In the genomic region with DNA sequence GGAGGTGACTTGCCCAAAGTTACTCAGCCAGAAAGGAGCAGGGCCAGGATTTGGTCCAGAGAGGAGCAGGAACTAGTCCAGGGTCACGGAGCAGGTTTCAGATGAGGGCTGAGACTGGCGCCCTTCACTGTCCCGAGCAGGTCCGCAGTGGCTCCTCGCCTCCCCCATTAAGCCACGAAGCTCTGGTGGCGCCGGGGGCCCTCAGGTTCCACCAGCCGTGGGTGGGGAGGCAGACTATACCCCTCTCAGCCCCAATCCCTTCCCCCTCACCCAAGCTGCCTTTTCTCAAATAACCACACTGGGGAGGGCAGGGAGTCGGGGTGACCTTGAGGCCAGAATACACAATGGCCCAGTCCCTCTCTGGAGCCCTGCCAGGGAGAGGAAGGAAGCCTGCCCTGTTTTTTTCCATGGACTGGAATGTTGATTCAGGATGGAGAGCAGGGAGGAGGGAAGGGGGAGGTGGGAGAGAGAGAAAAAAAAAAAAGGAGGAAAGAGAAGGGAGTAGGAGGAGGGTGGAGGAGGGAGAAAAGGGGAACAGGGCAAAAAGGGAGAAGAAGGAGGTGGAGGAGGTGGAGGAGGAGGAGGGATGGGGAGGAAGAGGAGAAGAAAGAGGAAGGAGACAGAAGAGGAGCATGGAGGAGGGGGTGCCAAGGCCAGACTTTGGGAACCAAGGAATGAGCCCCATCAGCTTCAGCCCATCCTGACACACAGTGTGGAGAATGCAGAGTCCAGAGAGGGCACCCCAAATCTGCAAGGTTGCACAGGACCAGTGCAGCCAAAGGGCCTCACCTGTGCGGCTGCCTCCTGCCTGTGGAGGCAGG, we compare ENCODE assay signal across 1 cellular context.
TF ChIP-seq lines count a peak whose summit lies in the region.

No MANE protein-coding gene starts in this region.

TF ChIP-seq in HepG2, 621 proteins besides CTCF, POLR2A, EP300 and RAD21 (continued from another document and continues in another):
- TF ChIP-seq, protein P1, sequence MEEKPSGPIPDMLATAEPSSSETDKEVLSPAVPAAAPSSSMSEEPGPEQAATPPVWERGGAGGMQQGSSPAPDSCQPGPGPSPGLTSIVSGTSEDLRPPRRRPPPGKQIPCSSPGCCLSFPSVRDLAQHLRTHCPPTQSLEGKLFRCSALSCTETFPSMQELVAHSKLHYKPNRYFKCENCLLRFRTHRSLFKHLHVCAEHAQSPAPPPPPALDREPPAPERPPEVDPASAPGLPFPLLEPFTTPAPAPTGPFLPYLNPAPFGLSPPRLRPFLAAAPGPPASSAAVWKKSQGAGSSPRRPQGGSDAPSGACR (CRISPR knock-in tag; IDR thresholded peaks at IDR 0.05) = no peak
- TF ChIP-seq ZC3H4 (CRISPR knock-in tag; IDR thresholded peaks at IDR 0.05; ENCODE audit: borderline replicate concordance) (no peak), ZNF629 (CRISPR knock-in tag; conservative IDR thresholded peaks at IDR 0.05) (peak; percentile 29; the same call in 1 of the 2 replicates), FOXP4 (CRISPR knock-in tag; IDR thresholded peaks at IDR 0.05) (peak; percentile 84), ZNF292 (CRISPR knock-in tag; IDR thresholded peaks at IDR 0.05; ENCODE audit: borderline replicate concordance, low read depth) (peak; percentile 76; the same call in 1 of the 2 replicates), ZFP90 (CRISPR knock-in tag; IDR thresholded peaks at IDR 0.05; ENCODE audit: borderline replicate concordance) (peak; percentile 59; the same call in 1 of the 2 replicates), YY1 (IDR thresholded peaks at IDR 0.05; ENCODE audit: insufficient read depth, insufficient replicate concordance, low read depth, low read length) (peak; percentile 52), TRIM24 (CRISPR knock-in tag; IDR thresholded peaks at IDR 0.05) (no peak), HIVEP1 (CRISPR knock-in tag; IDR thresholded peaks at IDR 0.05) (0 out of 2 replicates have a peak, but pooled peaks have one; percentile 32), RXRA (CRISPR knock-in tag; IDR thresholded peaks at IDR 0.05) (peak; percentile 47; the same call in 1 of the 2 replicates), FOXO1 (CRISPR knock-in tag; IDR thresholded peaks at IDR 0.05) (peak; percentile 65; the same call in 1 of the 2 replicates), ARID3A (IDR thresholded peaks at IDR 0.05; ENCODE audit: low read depth, low read length) (0 out of 2 replicates have a peak, but pooled peaks have one; percentile 26), KAT7 (CRISPR knock-in tag; IDR thresholded peaks at IDR 0.05; ENCODE audit: borderline replicate concordance) (peak; percentile 41; the same call in 1 of the 2 replicates), ZBTB4 (CRISPR knock-in tag; IDR thresholded peaks at IDR 0.05; ENCODE audit: borderline replicate concordance) (0 out of 2 replicates have a peak, but pooled peaks have one; percentile 20), ZSCAN25 (CRISPR knock-in tag; IDR thresholded peaks at IDR 0.05) (peak; percentile 96), NFE2L2 (IDR thresholded peaks at IDR 0.05; ENCODE audit: low read length) (0 out of 2 replicates have a peak, but pooled peaks have one; percentile 4), JUN (CRISPR knock-in tag; IDR thresholded peaks at IDR 0.05) (peak; percentile 76), RARA (CRISPR knock-in tag; IDR thresholded peaks at IDR 0.05) (peak; percentile 83), HHEX (CRISPR knock-in tag; IDR thresholded peaks at IDR 0.05) (0 out of 2 replicates have a peak, but pooled peaks have one; percentile 33), ZNF772 (CRISPR knock-in tag; IDR thresholded peaks at IDR 0.05) (peak; percentile 71; the same call in 1 of the 2 replicates), ZBTB20 (CRISPR knock-in tag; IDR thresholded peaks at IDR 0.05; ENCODE audit: borderline replicate concordance, low read depth) (peak; percentile 63; the same call in 1 of the 2 replicates), ZNF280D (CRISPR knock-in tag; IDR thresholded peaks at IDR 0.05) (peak; percentile 48; the same call in 1 of the 2 replicates), ASH2L (IDR thresholded peaks at IDR 0.05; ENCODE audit: insufficient read length, low read depth, low read length) (peak; percentile 24), ZNF337 (CRISPR knock-in tag; IDR thresholded peaks at IDR 0.05; ENCODE audit: borderline replicate concordance, low read depth) (peak; percentile 63; the same call in 1 of the 2 replicates), ZNF746 (CRISPR knock-in tag; IDR thresholded peaks at IDR 0.05) (peak; percentile 99), ONECUT2 (CRISPR knock-in tag; IDR thresholded peaks at IDR 0.05) (no peak), DR1 (CRISPR knock-in tag; IDR thresholded peaks at IDR 0.05) (0 out of 2 replicates have a peak, but pooled peaks have one; percentile 42), NCOA2 (CRISPR knock-in tag; IDR thresholded peaks at IDR 0.05) (peak; percentile 84), ERF (CRISPR knock-in tag; IDR thresholded peaks at IDR 0.05) (peak; percentile 83; the same call in 1 of the 2 replicates)
- TF ChIP-seq, protein P2, sequence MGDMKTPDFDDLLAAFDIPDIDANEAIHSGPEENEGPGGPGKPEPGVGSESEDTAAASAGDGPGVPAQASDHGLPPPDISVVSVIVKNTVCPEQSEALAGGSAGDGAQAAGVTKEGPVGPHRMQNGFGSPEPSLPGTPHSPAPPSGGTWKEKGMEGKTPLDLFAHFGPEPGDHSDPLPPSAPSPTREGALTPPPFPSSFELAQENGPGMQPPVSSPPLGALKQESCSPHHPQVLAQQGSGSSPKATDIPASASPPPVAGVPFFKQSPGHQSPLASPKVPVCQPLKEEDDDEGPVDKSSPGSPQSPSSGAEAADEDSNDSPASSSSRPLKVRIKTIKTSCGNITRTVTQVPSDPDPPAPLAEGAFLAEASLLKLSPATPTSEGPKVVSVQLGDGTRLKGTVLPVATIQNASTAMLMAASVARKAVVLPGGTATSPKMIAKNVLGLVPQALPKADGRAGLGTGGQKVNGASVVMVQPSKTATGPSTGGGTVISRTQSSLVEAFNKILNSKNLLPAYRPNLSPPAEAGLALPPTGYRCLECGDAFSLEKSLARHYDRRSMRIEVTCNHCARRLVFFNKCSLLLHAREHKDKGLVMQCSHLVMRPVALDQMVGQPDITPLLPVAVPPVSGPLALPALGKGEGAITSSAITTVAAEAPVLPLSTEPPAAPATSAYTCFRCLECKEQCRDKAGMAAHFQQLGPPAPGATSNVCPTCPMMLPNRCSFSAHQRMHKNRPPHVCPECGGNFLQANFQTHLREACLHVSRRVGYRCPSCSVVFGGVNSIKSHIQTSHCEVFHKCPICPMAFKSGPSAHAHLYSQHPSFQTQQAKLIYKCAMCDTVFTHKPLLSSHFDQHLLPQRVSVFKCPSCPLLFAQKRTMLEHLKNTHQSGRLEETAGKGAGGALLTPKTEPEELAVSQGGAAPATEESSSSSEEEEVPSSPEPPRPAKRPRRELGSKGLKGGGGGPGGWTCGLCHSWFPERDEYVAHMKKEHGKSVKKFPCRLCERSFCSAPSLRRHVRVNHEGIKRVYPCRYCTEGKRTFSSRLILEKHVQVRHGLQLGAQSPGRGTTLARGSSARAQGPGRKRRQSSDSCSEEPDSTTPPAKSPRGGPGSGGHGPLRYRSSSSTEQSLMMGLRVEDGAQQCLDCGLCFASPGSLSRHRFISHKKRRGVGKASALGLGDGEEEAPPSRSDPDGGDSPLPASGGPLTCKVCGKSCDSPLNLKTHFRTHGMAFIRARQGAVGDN (CRISPR knock-in tag; IDR thresholded peaks at IDR 0.05) = peak; percentile 89
- TF ChIP-seq, protein P3, sequence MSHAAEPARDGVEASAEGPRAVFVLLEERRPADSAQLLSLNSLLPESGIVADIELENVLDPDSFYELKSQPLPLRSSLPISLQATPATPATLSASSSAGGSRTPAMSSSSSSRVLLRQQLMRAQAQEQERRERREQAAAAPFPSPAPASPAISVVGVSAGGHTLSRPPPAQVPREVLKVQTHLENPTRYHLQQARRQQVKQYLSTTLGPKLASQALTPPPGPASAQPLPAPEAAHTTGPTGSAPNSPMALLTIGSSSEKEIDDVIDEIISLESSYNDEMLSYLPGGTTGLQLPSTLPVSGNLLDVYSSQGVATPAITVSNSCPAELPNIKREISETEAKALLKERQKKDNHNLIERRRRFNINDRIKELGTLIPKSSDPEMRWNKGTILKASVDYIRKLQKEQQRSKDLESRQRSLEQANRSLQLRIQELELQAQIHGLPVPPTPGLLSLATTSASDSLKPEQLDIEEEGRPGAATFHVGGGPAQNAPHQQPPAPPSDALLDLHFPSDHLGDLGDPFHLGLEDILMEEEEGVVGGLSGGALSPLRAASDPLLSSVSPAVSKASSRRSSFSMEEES (CRISPR knock-in tag; IDR thresholded peaks at IDR 0.05) = 0 out of 2 replicates have a peak, but pooled peaks have one; percentile 42
- TF ChIP-seq, protein P4, sequence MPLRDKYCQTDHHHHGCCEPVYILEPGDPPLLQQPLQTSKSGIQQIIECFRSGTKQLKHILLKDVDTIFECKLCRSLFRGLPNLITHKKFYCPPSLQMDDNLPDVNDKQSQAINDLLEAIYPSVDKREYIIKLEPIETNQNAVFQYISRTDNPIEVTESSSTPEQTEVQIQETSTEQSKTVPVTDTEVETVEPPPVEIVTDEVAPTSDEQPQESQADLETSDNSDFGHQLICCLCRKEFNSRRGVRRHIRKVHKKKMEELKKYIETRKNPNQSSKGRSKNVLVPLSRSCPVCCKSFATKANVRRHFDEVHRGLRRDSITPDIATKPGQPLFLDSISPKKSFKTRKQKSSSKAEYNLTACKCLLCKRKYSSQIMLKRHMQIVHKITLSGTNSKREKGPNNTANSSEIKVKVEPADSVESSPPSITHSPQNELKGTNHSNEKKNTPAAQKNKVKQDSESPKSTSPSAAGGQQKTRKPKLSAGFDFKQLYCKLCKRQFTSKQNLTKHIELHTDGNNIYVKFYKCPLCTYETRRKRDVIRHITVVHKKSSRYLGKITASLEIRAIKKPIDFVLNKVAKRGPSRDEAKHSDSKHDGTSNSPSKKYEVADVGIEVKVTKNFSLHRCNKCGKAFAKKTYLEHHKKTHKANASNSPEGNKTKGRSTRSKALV (CRISPR knock-in tag; IDR thresholded peaks at IDR 0.05) = no peak
- TF ChIP-seq, protein P5, sequence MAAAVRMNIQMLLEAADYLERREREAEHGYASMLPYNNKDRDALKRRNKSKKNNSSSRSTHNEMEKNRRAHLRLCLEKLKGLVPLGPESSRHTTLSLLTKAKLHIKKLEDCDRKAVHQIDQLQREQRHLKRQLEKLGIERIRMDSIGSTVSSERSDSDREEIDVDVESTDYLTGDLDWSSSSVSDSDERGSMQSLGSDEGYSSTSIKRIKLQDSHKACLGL (CRISPR knock-in tag; IDR thresholded peaks at IDR 0.05) = no peak
